In the genomic region with DNA sequence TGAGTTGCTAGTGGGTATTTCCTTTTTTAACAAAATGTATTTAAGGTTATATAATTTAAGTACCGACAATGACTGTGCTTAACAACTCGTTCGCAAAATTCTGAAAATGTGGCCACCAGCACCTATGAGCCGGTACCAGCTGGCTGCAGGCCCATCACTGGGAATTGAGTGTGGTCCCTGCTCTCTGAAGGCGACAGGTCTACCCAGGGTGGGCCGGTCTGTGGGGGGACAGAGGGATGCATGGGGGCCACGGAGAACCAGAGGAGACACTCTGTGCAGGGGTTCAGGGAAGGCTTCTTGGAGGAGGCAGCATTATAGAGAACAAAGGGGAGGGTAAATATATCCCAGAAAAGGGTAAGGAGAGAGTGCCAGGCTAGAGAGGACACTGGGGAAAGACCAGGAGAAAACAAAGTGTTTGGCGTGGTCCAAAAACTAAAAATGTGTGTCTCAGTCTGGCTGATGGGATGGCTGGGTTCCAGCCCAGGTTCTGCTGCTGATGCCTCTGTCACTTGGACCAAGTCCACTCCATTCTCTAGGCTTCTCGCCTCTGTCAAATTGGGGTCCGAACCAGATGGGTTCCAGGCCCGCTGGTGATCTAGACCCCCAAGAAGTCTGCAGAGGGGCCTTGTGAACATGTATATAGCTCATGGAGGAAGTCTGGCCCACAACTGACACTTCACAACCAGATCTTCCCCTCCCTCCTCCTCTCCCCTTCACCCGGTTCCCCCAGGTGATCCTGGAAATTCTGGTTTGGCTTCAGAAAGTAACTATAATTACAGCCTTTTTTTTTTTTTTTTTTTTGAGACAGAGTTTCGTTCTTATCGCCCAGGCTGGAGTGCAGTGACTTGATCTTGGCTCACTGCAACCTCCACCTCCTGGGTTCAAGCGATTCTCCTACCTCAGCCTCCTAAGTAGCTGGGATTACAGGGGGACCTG, we compare ENCODE assay signal across 23 cellular contexts. TPM values are rescaled to one million over a fixed set of nuclear protein-coding genes. Genes with fewer than 3 reads are reported as not detected.
DNase-seq lines count a peak whose midpoint lies in the region; ATAC-seq, FAIRE-seq and TF ChIP-seq lines count a peak whose summit lies in the region.
"Had no signal": no experiment of that assay in that cellular context is flagged by ENCODE, and none has a peak within 500 bp of the region (broad histone marks: within the 10 kb centered on the region; RNA-seq: fewer than 3 reads in every experiment).

No MANE protein-coding gene starts in this region.

- WGBS in H9 (ENCODE audit: extremely low coverage, insufficient read length, low lambda C conversion rate), result no CpG with 5 or more reads among the region's 15 CpGs
- 81 to 84% methylated on average over 15 of the region's 15 CpGs for WGBS in sigmoid colon, 2 donors

- no peak overlapping the region for H2BK20ac ChIP-seq in H9 (ENCODE audit: low read depth, low read length, poor library complexity, severe bottlenecking)

- H2AFZ ChIP-seq in H9 (ENCODE audit: low read length) (no peak overlapping the region), astrocyte (ENCODE audit: low read depth, low read length) (no peak overlapping the region)

- H3K27me3 Mint-ChIP-seq in activated T-cell treated with anti-CD3 and anti-CD28 coated beads, Interleukin-2, amount 50 U/mL, for 72 hours (ENCODE audit: low read depth), result no peaks in the 10 kb centered on the region
- H3K27me3 Mint-ChIP-seq in H9 (ENCODE audit: low read depth) (peaks cover 4% of the 10 kb centered on the region), astrocyte (ENCODE audit: low read depth, unreplicated experiment) (peaks cover 12% of the 10 kb centered on the region)

- H3K23me2 ChIP-seq in H9 (ENCODE audit: insufficient read length, low read depth, low read length, poor library complexity, severe bottlenecking), result peaks cover 11% of the 10 kb centered on the region

- no peaks in the 10 kb centered on the region for H3K36me3 ChIP-seq in astrocyte (ENCODE audit: insufficient read depth, low read length)
- H3K36me3 ChIP-seq in sigmoid colon, result no peaks in the 10 kb centered on the region
- H3K36me3 ChIP-seq: esophagus squamous epithelium, HAP-1, tibial nerve had no signal

- H3T11ph ChIP-seq in H9 (ENCODE audit: low read length), result no peak overlapping the region

- intact Hi-C loops in sigmoid colon (cut with DNase I), result loop anchor here (10.0 kb wide), 1 partner anchor 577 kb away; the partner anchor contains the start of gene RPP25

- H3K9me3 ChIP-seq in H9 (ENCODE audit: control insufficient read depth, low read depth, low read length) (no peaks in the 10 kb centered on the region), astrocyte (ENCODE audit: insufficient read depth, low read depth, low read length) (no peaks in the 10 kb centered on the region), sigmoid colon (no peaks in the 10 kb centered on the region)
- H3K9me3 ChIP-seq: esophagus squamous epithelium, HAP-1, tibial nerve had no signal

- no peak for TF ChIP-seq POLR2A in sigmoid colon (IDR thresholded peaks at IDR 0.05)

- H3K4me1 Mint-ChIP-seq in activated T-cell treated with anti-CD3 and anti-CD28 coated beads, Interleukin-2, amount 50 U/mL, for 72 hours (ENCODE audit: low read depth), result peaks cover 82% of the 10 kb centered on the region
- H3K4me1 Mint-ChIP-seq in H9, result peaks cover 17 to 31% of the 10 kb centered on the region in 2 experiments
- H3K4me1 Mint-ChIP-seq in astrocyte (ENCODE audit: low read depth, unreplicated experiment), result peaks cover 3% of the 10 kb centered on the region

- H3K27me3 ChIP-seq in H9 (ENCODE audit: insufficient read depth, low read length), result no peaks in the 10 kb centered on the region
- H3K27me3 ChIP-seq in astrocyte (ENCODE audit: insufficient read depth, low read length), result no peaks in the 10 kb centered on the region
- peaks cover 0 to 8% (median 0%) of the 10 kb centered on the region in 3 donors for H3K27me3 ChIP-seq in sigmoid colon
- H3K27me3 ChIP-seq: tibial nerve had no signal

- H3K27ac Mint-ChIP-seq in activated T-cell treated with anti-CD3 and anti-CD28 coated beads, Interleukin-2, amount 50 U/mL, for 72 hours, result no peak overlapping the region
- H3K27ac Mint-ChIP-seq in H9, result no peak overlapping the region
- H3K27ac Mint-ChIP-seq in astrocyte (ENCODE audit: unreplicated experiment), result peak overlapping the region; percentile 38
- H3K27ac Mint-ChIP-seq: activated naive CD4-positive, alpha-beta T cell treated with anti-CD3 and anti-CD28 coated beads, Interleukin-2, amount 10 ng/mL, durations not matched to agents 7 days and 5 days had no signal

- H3K4ac ChIP-seq in H9 (ENCODE audit: low read depth, low read length), result no peak overlapping the region

- H3K9me3 Mint-ChIP-seq in activated T-cell treated with anti-CD3 and anti-CD28 coated beads, Interleukin-2, amount 50 U/mL, for 72 hours, result no peaks in the 10 kb centered on the region
- H3K9me3 Mint-ChIP-seq in H9, result no peaks in the 10 kb centered on the region
- H3K9me3 Mint-ChIP-seq in astrocyte (ENCODE audit: unreplicated experiment), result no peaks in the 10 kb centered on the region
- H3K9me3 Mint-ChIP-seq: activated naive CD4-positive, alpha-beta T cell treated with anti-CD3 and anti-CD28 coated beads, Interleukin-2, amount 10 ng/mL, durations not matched to agents 7 days and 5 days had no signal

- H3K36me3 Mint-ChIP-seq in activated T-cell treated with anti-CD3 and anti-CD28 coated beads, Interleukin-2, amount 50 U/mL, for 72 hours (ENCODE audit: insufficient read depth in 2 of 2), result no peaks in the 10 kb centered on the region
- H3K36me3 Mint-ChIP-seq in H9 (ENCODE audit: insufficient read depth in 1 of 3, low read depth in 3 of 3) (no peaks in the 10 kb centered on the region), astrocyte (ENCODE audit: low read depth, unreplicated experiment) (no peaks in the 10 kb centered on the region)
- H3K36me3 Mint-ChIP-seq: activated naive CD4-positive, alpha-beta T cell treated with anti-CD3 and anti-CD28 coated beads, Interleukin-2, amount 10 ng/mL, durations not matched to agents 7 days and 5 days had no signal

- no peak overlapping the region for H4K91ac ChIP-seq in H9 (ENCODE audit: insufficient read length, low read depth, low read length)

- H3K27ac ChIP-seq in H9 (ENCODE audit: insufficient read length, low read depth, low read length), result no peak overlapping the region
- no peak overlapping the region for H3K27ac ChIP-seq in astrocyte (ENCODE audit: low read depth, low read length)
- H3K27ac ChIP-seq in sigmoid colon, result no peak overlapping the region
- H3K27ac ChIP-seq: esophagus squamous epithelium, tibial nerve had no signal

- TF ChIP-seq EP300 in sigmoid colon (IDR thresholded peaks at IDR 0.05), result no peak

- no peak overlapping the region for H4K8ac ChIP-seq in H9 (replicated peaks; ENCODE audit: insufficient read length, low read depth, low read length)

- H3K4me2 ChIP-seq in H9 (ENCODE audit: insufficient read depth, insufficient read length, low read length), result no peak overlapping the region
- H3K4me2 ChIP-seq in astrocyte (ENCODE audit: low read length), result peak overlapping the region; percentile 49

- H3K9ac ChIP-seq in H9 (ENCODE audit: extremely low read depth, insufficient read length, low read length) (no peak overlapping the region), astrocyte (ENCODE audit: low read length) (peak overlapping the region; percentile 0)

- H4K20me1 ChIP-seq in H9 (ENCODE audit: control insufficient read depth, insufficient read depth, insufficient read length) (no peaks in the 10 kb centered on the region), astrocyte (ENCODE audit: insufficient read depth, low read length) (no peaks in the 10 kb centered on the region)

- H3K18ac ChIP-seq in H9 (ENCODE audit: insufficient read length, low read depth, low read length), result no peak overlapping the region

- no peaks in the 10 kb centered on the region for H3K79me2 ChIP-seq in H9 (ENCODE audit: insufficient read depth, low read length)
- H3K79me2 ChIP-seq in astrocyte (ENCODE audit: insufficient read depth, low read length), result no peaks in the 10 kb centered on the region

- no peak for DNase-seq in activated T-cell treated with anti-CD3 and anti-CD28 coated beads, Interleukin-2, amount 50 U/mL, for 72 hours
- no peak for DNase-seq in activated T-cell treated with anti-CD3 and anti-CD28 coated beads, Interleukin-2, amount 50 U/mL, for 1 hour
- peak; percentile 23 for DNase-seq in H9
- no peak for DNase-seq in astrocyte (ENCODE audit: low read depth)
- peak; percentile 48 for DNase-seq in sigmoid colon
- no peak for DNase-seq in SKM-1 (lab: John Stamatoyannopoulos, UW; ENCODE audit: unreplicated experiment)
- no peak for DNase-seq in cerebellar nuclear complex (lab: John Stamatoyannopoulos, UW)
- DNase-seq: esophagus squamous epithelium, KG1, left colon, MV-4-11, NCI-H1930, NCI-H446, T-helper 9 cell had no signal

- no peak overlapping the region for H2BK12ac ChIP-seq in H9 (ENCODE audit: insufficient read length, low read depth, low read length)

- no peak overlapping the region for H2BK15ac ChIP-seq in H9 (ENCODE audit: low read depth, low read length)

- H3K14ac ChIP-seq in H9 (ENCODE audit: insufficient read depth, low read length), result no peak overlapping the region

- H3K23ac ChIP-seq in H9 (ENCODE audit: insufficient read length, low read depth, low read length), result no peak overlapping the region

- no peak overlapping the region for H3K4me3 ChIP-seq in astrocyte (ENCODE audit: insufficient read depth, low read depth, low read length)
- H3K4me3 ChIP-seq in sigmoid colon, result no peak overlapping the region
- H3K4me3 ChIP-seq: esophagus squamous epithelium, HAP-1, tibial nerve had no signal

- no peak overlapping the region for H2BK120ac ChIP-seq in H9 (ENCODE audit: low read depth, low read length, poor library complexity, severe bottlenecking)

- H3K56ac ChIP-seq in H9 (ENCODE audit: insufficient read length, low read depth, low read length), result no peak overlapping the region

- FAIRE-seq in astrocyte (lab: Jason Lieb, UNC), result no peak
- FAIRE-seq: RCC 7860 had no signal

- TF ChIP-seq CTCF in H9 (conservative IDR thresholded peaks at IDR 0.05) (no peak), astrocyte (IDR thresholded peaks at IDR 0.05; ENCODE audit: insufficient read depth, low read depth, low read length) (no peak), sigmoid colon (IDR thresholded peaks at IDR 0.05) (no peak)

- H3K79me1 ChIP-seq in H9 (ENCODE audit: insufficient read depth, low read depth, low read length, poor library complexity, severe bottlenecking), result no peaks in the 10 kb centered on the region

- no peak overlapping the region for H2AK5ac ChIP-seq in H9 (ENCODE audit: insufficient read length, low read length)

- ATAC-seq in activated T-cell treated with anti-CD3 and anti-CD28 coated beads, Interleukin-2, amount 50 U/mL, for 72 hours (replicated peaks in 1 of 2), result no peak
- no peak for ATAC-seq in GM18867 (IDR thresholded peaks at IDR 0.05; ENCODE audit: unreplicated experiment)
- ATAC-seq: left colon had no signal

- H4K5ac ChIP-seq in H9 (ENCODE audit: insufficient read length, low read depth, low read length), result no peak overlapping the region

- H3K4me1 ChIP-seq in H9 (ENCODE audit: insufficient read depth, low read length), result no peaks in the 10 kb centered on the region; the same call in 1 of the 2 replicates
- peaks cover 27% of the 10 kb centered on the region for H3K4me1 ChIP-seq in astrocyte (ENCODE audit: insufficient read depth, low read length)
- peaks cover 0 to 19% (median 12%) of the 10 kb centered on the region in 4 donors for H3K4me1 ChIP-seq in sigmoid colon

- peak overlapping the region; percentile 18 to 53 for H3K4me3 Mint-ChIP-seq in activated T-cell treated with anti-CD3 and anti-CD28 coated beads, Interleukin-2, amount 50 U/mL, for 72 hours
- H3K4me3 Mint-ChIP-seq in H9 (no peak overlapping the region), astrocyte (ENCODE audit: unreplicated experiment) (no peak overlapping the region)
- H3K4me3 Mint-ChIP-seq: activated naive CD4-positive, alpha-beta T cell treated with anti-CD3 and anti-CD28 coated beads, Interleukin-2, amount 10 ng/mL, durations not matched to agents 7 days and 5 days had no signal

- no peak overlapping the region for H2BK5ac ChIP-seq in H9 (ENCODE audit: insufficient read length, low read length)

RNA-seq across cellular contexts. Expression of gene CYP11A1, which starts 10.7 kb away (rescaled TPM):
- under 1 TPM; 0.21 to 0.26 TPM for total RNA-seq in activated T-cell treated with anti-CD3 and anti-CD28 coated beads, Interleukin-2, amount 50 U/mL, for 72 hours
- total RNA-seq in H9 (2021), result 1.7 and 2.3 TPM in 2 replicates
- 0.43 and 0.60 TPM in 2 replicates for total RNA-seq in astrocyte
- 1 to 10 TPM in 1 of 4 donors, under 1 TPM in 2, not detected in 1; 0.36 to 1.7 (median 0.49) TPM for total RNA-seq in sigmoid colon
- 1 to 10 TPM in 1 of 3 donors, under 1 TPM in 1, not detected in 1; 0.22 to 1.2 TPM for polyA plus RNA-seq in sigmoid colon
- total RNA-seq: glomerular endothelial cell, HT-29, SK-MEL-5 had no signal
- polyA plus RNA-seq: neural cell had no signal

RNA-seq across cellular contexts. Expression of gene SEMA7A, which starts 55.7 kb away (rescaled TPM):
- 10 to 100 TPM; 46.7 to 57.1 TPM for total RNA-seq in activated T-cell treated with anti-CD3 and anti-CD28 coated beads, Interleukin-2, amount 50 U/mL, for 72 hours
- 5.7 and 7.0 TPM in 2 replicates for total RNA-seq in H9 (2021)
- 26.7 and 36.3 TPM in 2 replicates for total RNA-seq in astrocyte
- total RNA-seq in sigmoid colon, result 1 to 10 TPM in 2 of 4 donors, under 1 TPM in 2; 0.28 to 3.5 (median 0.86) TPM
- 1 to 10 TPM in 2 of 3 donors, not detected in 1; 1.4 to 9.8 TPM for polyA plus RNA-seq in sigmoid colon

Comparison
In these comparisons a context has a peak if more than half of its experiments do, and no peak if none do; other contexts are left out.
1. DNase-seq: peak in H9 (single experiment) and sigmoid colon (single experiment); none in activated T-cell treated with anti-CD3 and anti-CD28 coated beads, Interleukin-2, amount 50 U/mL, for 72 hours (0 of 2), activated T-cell treated with anti-CD3 and anti-CD28 coated beads, Interleukin-2, amount 50 U/mL, for 1 hour (single experiment), astrocyte (single experiment), SKM-1 (single experiment) and cerebellar nuclear complex (0 of 2).
2. H3K4me3 Mint-ChIP-seq: peak in activated T-cell treated with anti-CD3 and anti-CD28 coated beads, Interleukin-2, amount 50 U/mL, for 72 hours (2 of 2); none in H9 (0 of 2) and astrocyte (single experiment).